ENCODE assay signal across 8 cellular contexts in the genomic region with DNA sequence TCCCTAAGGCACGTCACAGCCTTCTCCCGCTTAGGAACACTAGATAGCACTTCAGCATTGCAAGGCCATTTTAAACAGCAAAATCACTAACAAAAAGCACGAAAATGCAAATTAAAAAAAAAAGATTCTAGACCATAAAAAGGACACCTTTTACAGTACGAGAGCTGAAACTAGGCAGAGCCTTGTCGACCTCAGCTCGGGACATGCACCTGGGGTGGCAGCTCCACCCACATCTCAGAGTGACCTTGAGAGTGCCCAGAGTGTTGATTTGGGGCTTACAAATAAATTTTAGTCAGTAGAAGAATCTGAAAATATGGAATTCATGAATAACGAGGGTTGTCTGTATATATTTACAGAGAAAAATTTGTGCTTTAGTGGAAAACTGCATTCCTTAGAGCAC. TPM values are rescaled to one million over a fixed set of nuclear protein-coding genes. Genes with fewer than 3 reads are reported as not detected.
DNase-seq lines count a peak whose midpoint lies in the region; ATAC-seq, FAIRE-seq and TF ChIP-seq lines count a peak whose summit lies in the region.

No MANE protein-coding gene starts in this region.

- peaks cover 9% of the 10 kb centered on the region for H3K27me3 Mint-ChIP-seq in stimulated activated naive CD8-positive, alpha-beta T cell treated with anti-CD3 and anti-CD28 coated beads, Interleukin-15, Interleukin-2, amounts not matched to agents 100 ng/mL and 50 ng/mL, for 24 hours
- no peaks in the 10 kb centered on the region for H3K27me3 Mint-ChIP-seq in astrocyte (ENCODE audit: low read depth, unreplicated experiment)

- no peak overlapping the region for H3K18ac ChIP-seq in neuronal stem cell (ENCODE audit: low read length)

- no peak overlapping the region for H2BK5ac ChIP-seq in neuronal stem cell (ENCODE audit: low read length)

- H2AFZ ChIP-seq in astrocyte (ENCODE audit: low read depth, low read length), result no peak overlapping the region
- no peak overlapping the region for H2AFZ ChIP-seq in neuronal stem cell (ENCODE audit: low read length)

- DNase-seq in stimulated activated naive CD8-positive, alpha-beta T cell treated with anti-CD3 and anti-CD28 coated beads, Interleukin-15, Interleukin-2, amounts not matched to agents 100 U/mL and 50 U/mL, for 24 hours, result no peak
- DNase-seq in astrocyte (ENCODE audit: low read depth), result no peak
- no peak for DNase-seq in lower lobe of right lung
- DNase-seq in GM10248 (ENCODE audit: extremely low spot score), result no peak
- no peak for DNase-seq in neuronal stem cell (ENCODE audit: low spot score)
- no peak for DNase-seq in cerebellar nuclear complex (lab: John Stamatoyannopoulos, UW)

- ATAC-seq in stimulated activated naive CD8-positive, alpha-beta T cell treated with anti-CD3 and anti-CD28 coated beads, Interleukin-15, Interleukin-2, amounts not matched to agents 100 U/mL and 50 U/mL, for 24 hours, result no peak
- ATAC-seq in lower lobe of right lung (no peak), GM18505 (IDR thresholded peaks at IDR 0.05; ENCODE audit: unreplicated experiment) (no peak)

- H3K36me3 Mint-ChIP-seq in stimulated activated naive CD8-positive, alpha-beta T cell treated with anti-CD3 and anti-CD28 coated beads, Interleukin-15, Interleukin-2, amounts not matched to agents 100 ng/mL and 50 ng/mL, for 24 hours (ENCODE audit: low read depth), result peaks cover 22% of the 10 kb centered on the region
- H3K36me3 Mint-ChIP-seq in astrocyte (ENCODE audit: low read depth, unreplicated experiment), result peaks cover 18% of the 10 kb centered on the region

- H3K27ac Mint-ChIP-seq in stimulated activated naive CD8-positive, alpha-beta T cell treated with anti-CD3 and anti-CD28 coated beads, Interleukin-15, Interleukin-2, amounts not matched to agents 100 ng/mL and 50 ng/mL, for 24 hours, result peak overlapping the region; percentile 83
- no peak overlapping the region for H3K27ac Mint-ChIP-seq in astrocyte (ENCODE audit: unreplicated experiment)

- POLR2A ChIA-PET in GM10248 (lab: Yijun Ruan, JAX), result no interaction called here

- no peak overlapping the region for H2AK5ac ChIP-seq in neuronal stem cell (ENCODE audit: low read depth, low read length)

- no peak overlapping the region for H3K23ac ChIP-seq in neuronal stem cell (ENCODE audit: low read depth, low read length, poor library complexity)

- H3K27ac ChIP-seq in astrocyte (ENCODE audit: low read depth, low read length) (no peak overlapping the region), lower lobe of right lung (no peak overlapping the region), neuronal stem cell (replicated peaks; ENCODE audit: low read length) (no peak overlapping the region)

- H3K9me3 ChIP-seq in astrocyte (ENCODE audit: insufficient read depth, low read depth, low read length), result no peaks in the 10 kb centered on the region
- no peaks in the 10 kb centered on the region for H3K9me3 ChIP-seq in lower lobe of right lung
- peaks cover 6 to 12% of the 10 kb centered on the region in 2 donors for H3K9me3 ChIP-seq in neuronal stem cell (replicated peaks in 1 of 2; ENCODE audit: control insufficient read depth in 2 of 2, insufficient read depth in 1 of 2, low read depth in 1 of 2, low read length in 2 of 2)

- H4K20me1 ChIP-seq in astrocyte (ENCODE audit: insufficient read depth, low read length), result no peaks in the 10 kb centered on the region

- H3K79me1 ChIP-seq in neuronal stem cell (ENCODE audit: low read depth, low read length), result no peaks in the 10 kb centered on the region

- H4K91ac ChIP-seq in neuronal stem cell (ENCODE audit: low read depth, low read length, poor library complexity), result no peak overlapping the region

- CTCF ChIA-PET in GM10248 (lab: Yijun Ruan, JAX), result no interaction called here

- H3K27me3 ChIP-seq in astrocyte (ENCODE audit: insufficient read depth, low read length) (no peaks in the 10 kb centered on the region), lower lobe of right lung (ENCODE audit: low read depth) (no peaks in the 10 kb centered on the region), neuronal stem cell (ENCODE audit: control insufficient read depth in 3 of 3, insufficient read depth in 3 of 3, low read depth in 1 of 3, low read length in 3 of 3) (no peaks in the 10 kb centered on the region)

- H3K9ac ChIP-seq in astrocyte (ENCODE audit: low read length) (peak overlapping the region; percentile 97), neuronal stem cell (ENCODE audit: low read depth, low read length, poor library complexity) (no peak overlapping the region)

- FAIRE-seq in astrocyte (lab: Jason Lieb, UNC), result no peak

- H3K36me3 ChIP-seq in astrocyte (ENCODE audit: insufficient read depth, low read length), result peaks cover 17% of the 10 kb centered on the region
- H3K36me3 ChIP-seq in lower lobe of right lung, result peaks cover 27% of the 10 kb centered on the region
- H3K36me3 ChIP-seq in neuronal stem cell (replicated peaks in 1 of 2; ENCODE audit: control insufficient read depth in 2 of 2, insufficient read depth in 2 of 2, low read length in 2 of 2), result peaks cover 10 to 25% of the 10 kb centered on the region in 2 donors

- no peak overlapping the region for H2BK12ac ChIP-seq in neuronal stem cell (ENCODE audit: low read length)

- no CpG with 5 or more reads among the region's 7 CpGs for WGBS in neuronal stem cell (ENCODE audit: extremely low coverage in 2 of 2, insufficient read length in 2 of 2, insufficient replicate concordance in 1 of 2), 2 donors

- H3K4ac ChIP-seq in neuronal stem cell (ENCODE audit: low read length), result no peak overlapping the region

- no peak overlapping the region for H2BK15ac ChIP-seq in neuronal stem cell (ENCODE audit: low read length)

- no peak overlapping the region for H3K14ac ChIP-seq in neuronal stem cell (ENCODE audit: low read length)

- H3K79me2 ChIP-seq in astrocyte (ENCODE audit: insufficient read depth, low read length), result peaks cover 12% of the 10 kb centered on the region

- no peak overlapping the region for H4K8ac ChIP-seq in neuronal stem cell (ENCODE audit: low read depth, low read length)

- H3K4me3 ChIP-seq in astrocyte (ENCODE audit: insufficient read depth, low read depth, low read length), result peak overlapping the region; percentile 87
- H3K4me3 ChIP-seq in lower lobe of right lung, result peak overlapping the region; percentile 79
- H3K4me3 ChIP-seq in neuronal stem cell (ENCODE audit: low read length in 2 of 2), result peak overlapping the region in 1 of 2 donors; percentile 94

- peak overlapping the region; percentile 86 for H3K4me3 Mint-ChIP-seq in stimulated activated naive CD8-positive, alpha-beta T cell treated with anti-CD3 and anti-CD28 coated beads, Interleukin-15, Interleukin-2, amounts not matched to agents 100 ng/mL and 50 ng/mL, for 24 hours
- peak overlapping the region; percentile 88 for H3K4me3 Mint-ChIP-seq in astrocyte (ENCODE audit: unreplicated experiment)

- H2BK120ac ChIP-seq in neuronal stem cell (ENCODE audit: low read depth, low read length), result no peak overlapping the region

- H3K9me3 Mint-ChIP-seq in stimulated activated naive CD8-positive, alpha-beta T cell treated with anti-CD3 and anti-CD28 coated beads, Interleukin-15, Interleukin-2, amounts not matched to agents 100 ng/mL and 50 ng/mL, for 24 hours, result no peaks in the 10 kb centered on the region
- H3K9me3 Mint-ChIP-seq in astrocyte (ENCODE audit: unreplicated experiment), result peaks cover 5% of the 10 kb centered on the region

- H3K4me1 ChIP-seq in astrocyte (ENCODE audit: insufficient read depth, low read length), result peaks cover 28% of the 10 kb centered on the region
- peaks cover 21% of the 10 kb centered on the region for H3K4me1 ChIP-seq in lower lobe of right lung
- H3K4me1 ChIP-seq in neuronal stem cell (ENCODE audit: control insufficient read depth in 2 of 2, insufficient read depth in 1 of 2, low read depth in 1 of 2, low read length in 2 of 2), result peaks cover 3 to 7% of the 10 kb centered on the region in 2 donors

- H3K4me2 ChIP-seq in astrocyte (ENCODE audit: low read length), result peak overlapping the region; percentile 96
- H3K4me2 ChIP-seq in neuronal stem cell (ENCODE audit: insufficient read depth, low read length, poor library complexity, severe bottlenecking), result no peak overlapping the region

- no peak for TF ChIP-seq POLR2A in GM18505 (IDR thresholded peaks at IDR 0.05; ENCODE audit: borderline replicate concordance, extremely low read depth, insufficient read depth, insufficient read length)

- peaks cover 38% of the 10 kb centered on the region for H3K4me1 Mint-ChIP-seq in stimulated activated naive CD8-positive, alpha-beta T cell treated with anti-CD3 and anti-CD28 coated beads, Interleukin-15, Interleukin-2, amounts not matched to agents 100 ng/mL and 50 ng/mL, for 24 hours (ENCODE audit: low read depth)
- peaks cover 17% of the 10 kb centered on the region for H3K4me1 Mint-ChIP-seq in astrocyte (ENCODE audit: low read depth, unreplicated experiment)

- intact Hi-C loops in lower lobe of right lung (cut with DNase I), result no loop called here

- TF ChIP-seq CTCF in astrocyte (IDR thresholded peaks at IDR 0.05; ENCODE audit: insufficient read depth, low read depth, low read length), result no peak
- no peak for TF ChIP-seq CTCF in lower lobe of right lung (IDR thresholded peaks at IDR 0.05)
- no peak for TF ChIP-seq CTCF in GM10248 (IDR thresholded peaks at IDR 0.05; ENCODE audit: control extremely low read depth, extremely low read depth, low read depth, missing control alignments)

RNA-seq across cellular contexts. Expression of a gene that starts 1.1 kb away (rescaled TPM):
- total RNA-seq in astrocyte (93.9 and 95.0 TPM in 2 replicates), lower lobe of right lung (58.2 TPM)
- 130 TPM for polyA plus RNA-seq in neuronal stem cell (2013, experiment 1 of 2)
- 127 TPM for polyA plus RNA-seq in neuronal stem cell (2013, experiment 2 of 2)

RNA-seq across cellular contexts. Expression of a gene that starts 38.2 kb away (rescaled TPM):
- total RNA-seq in astrocyte (23.0 and 24.0 TPM in 2 replicates), lower lobe of right lung (26.1 TPM)
- 8.0 TPM for polyA plus RNA-seq in neuronal stem cell (2013, experiment 1 of 2)
- 9.4 TPM for polyA plus RNA-seq in neuronal stem cell (2013, experiment 2 of 2)

RNA-seq across cellular contexts. Expression of a gene that starts 58.1 kb away (rescaled TPM):
- total RNA-seq in astrocyte, result 13.9 and 14.0 TPM in 2 replicates
- 21.3 TPM for total RNA-seq in lower lobe of right lung
- 8.5 TPM for polyA plus RNA-seq in neuronal stem cell (2013, experiment 1 of 2)
- 8.8 TPM for polyA plus RNA-seq in neuronal stem cell (2013, experiment 2 of 2)
